Comparison of ENCODE assay signal across 8 cellular contexts in the genomic region with DNA sequence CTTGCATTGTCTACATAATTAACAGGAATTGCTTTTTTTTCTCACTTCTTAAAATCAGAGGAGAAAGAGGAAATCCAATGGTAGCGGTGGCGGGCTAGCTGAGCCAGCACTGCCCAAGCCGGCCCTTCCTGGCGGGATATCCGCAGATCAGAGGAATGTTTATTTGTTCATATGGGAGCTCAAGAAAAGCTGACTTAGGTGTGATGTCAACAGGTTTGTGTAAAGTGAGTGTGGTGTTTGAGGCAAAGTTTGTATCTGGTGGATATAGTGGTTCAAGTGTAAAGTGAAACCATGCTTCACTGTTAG. TPM values are rescaled to one million over a fixed set of nuclear protein-coding genes. Genes with fewer than 3 reads are reported as not detected.
DNase-seq lines count a peak whose midpoint lies in the region; ATAC-seq and TF ChIP-seq lines count a peak whose summit lies in the region.

No MANE protein-coding gene starts in this region.

- H3K4me1 Mint-ChIP-seq in MCF 10A (ENCODE audit: insufficient read depth, unreplicated experiment) = peaks cover 5% of the 10 kb centered on the region

- CTCF ChIA-PET in MCF 10A (lab: Yijun Ruan, JAX) = interaction anchor here (0.6 to 2.5 kb wide), 16 partner anchors 17 to 1226 kb away, joined by 3 to 17 read pairs (median 3); no protein-coding TSS in a partner anchor
- CTCF ChIA-PET in HEK293T (lab: Yijun Ruan, JAX) = no interaction called here

- no peak for DNase-seq in AG10803 (ENCODE audit: low read depth)
- DNase-seq in MCF 10A (ENCODE audit: unreplicated experiment) = no peak
- DNase-seq in HEK293T (ENCODE audit: extremely low spot score) = no peak
- no peak for DNase-seq in NCI-H226

- H3K27me3 Mint-ChIP-seq in MCF 10A (ENCODE audit: insufficient read depth, unreplicated experiment) = no peaks in the 10 kb centered on the region

- peak overlapping the region; percentile 90 for H2AFZ ChIP-seq in KMS-11 (ENCODE audit: low read depth)

- H3K27ac Mint-ChIP-seq in MCF 10A (ENCODE audit: low read depth, unreplicated experiment) = no peak overlapping the region

- H3K79me2 ChIP-seq in KMS-11 (ENCODE audit: insufficient read depth, low read depth) = peaks cover 19% of the 10 kb centered on the region

- WGBS in mesodermal cell (ENCODE audit: insufficient coverage in 2 of 2), 2 experiments = 22 to 53% methylated on average over 5 of the region's 5 CpGs

- H3K36me3 Mint-ChIP-seq in MCF 10A (ENCODE audit: insufficient read depth, unreplicated experiment) = peaks cover 4% of the 10 kb centered on the region

- peak overlapping the region; percentile 76 for H3K4me3 Mint-ChIP-seq in MCF 10A (ENCODE audit: unreplicated experiment)

- peak overlapping the region; percentile 84; the same call in 1 of the 2 replicates for H3K27ac ChIP-seq in KMS-11
- no peak overlapping the region for H3K27ac ChIP-seq in mesodermal cell (ENCODE audit: low read depth, low read length, severe bottlenecking)

- peak overlapping the region; percentile 64 for H3K4me2 ChIP-seq in KMS-11

- no peak for TF ChIP-seq CTCF in AG10803 (conservative IDR thresholded peaks at IDR 0.05; ENCODE audit: low read length)
- TF ChIP-seq CTCF in KMS-11 (conservative IDR thresholded peaks at IDR 0.05; ENCODE audit: low read depth, low read length) = peak; percentile 55
- TF ChIP-seq CTCF in MCF 10A (IDR thresholded peaks at IDR 0.05; ENCODE audit: unreplicated experiment) = no peak

- H3K4me3 ChIP-seq in AG10803 (ENCODE audit: low read length) = peak overlapping the region; percentile 79
- peak overlapping the region; percentile 61 for H3K4me3 ChIP-seq in KMS-11 (IDR thresholded peaks at IDR 0.05; ENCODE audit: insufficient read depth, low read depth, low read length)
- peak overlapping the region; percentile 51 for H3K4me3 ChIP-seq in mesodermal cell (ENCODE audit: extremely low read depth, insufficient read depth, low read length, poor library complexity, severe bottlenecking)

- H3K9ac ChIP-seq in KMS-11 = peak overlapping the region; percentile 84; the same call in 1 of the 2 replicates

- H3K9me3 Mint-ChIP-seq in MCF 10A (ENCODE audit: unreplicated experiment) = no peaks in the 10 kb centered on the region

- POLR2A ChIA-PET in MCF 10A (lab: Yijun Ruan, JAX) (interaction anchor here (1.3 to 4.4 kb wide), 5 partner anchors 67 to 183 kb away, joined by 3 to 62 read pairs (median 19); no protein-coding TSS in a partner anchor), HEK293T (lab: Yijun Ruan, JAX) (interaction anchor here (1.8 kb wide), 1 partner anchor 85 kb away, joined by 7 read pairs; no protein-coding TSS in a partner anchor)

- BruUV-seq in MCF 10A (replicated peaks; lab: Mats Ljungman, UMichigan) = no TSS peak

- H3K9me3 ChIP-seq in mesodermal cell (ENCODE audit: control insufficient read depth, low read length) = no peaks in the 10 kb centered on the region

- ATAC-seq in HG03378 (IDR thresholded peaks at IDR 0.05; ENCODE audit: unreplicated experiment) (no peak), HG03135 (IDR thresholded peaks at IDR 0.05; ENCODE audit: unreplicated experiment) (no peak)

- no peaks in the 10 kb centered on the region for H3K27me3 ChIP-seq in KMS-11 (ENCODE audit: insufficient read depth, low read depth)

- H3K36me3 ChIP-seq in KMS-11 (ENCODE audit: insufficient read depth) (no peaks in the 10 kb centered on the region), mesodermal cell (ENCODE audit: control insufficient read depth, insufficient read depth, low read length) (no peaks in the 10 kb centered on the region)

- intact Hi-C loops in MCF 10A (cut with micrococcal nuclease) = loop anchor here (1.0 to 10.0 kb wide), 5 partner anchors 45 to 752 kb away; partner anchors contain the start of genes BDH2 and SLC9B1

- H3K4me1 ChIP-seq in KMS-11 (ENCODE audit: low read depth, poor library complexity, severe bottlenecking) (peaks cover 19% of the 10 kb centered on the region), mesodermal cell (ENCODE audit: control insufficient read depth, insufficient read depth, low read length, poor library complexity, severe bottlenecking) (peaks cover 9% of the 10 kb centered on the region)

- no peaks in the 10 kb centered on the region for H4K20me1 ChIP-seq in KMS-11 (ENCODE audit: insufficient read depth)

TF ChIP-seq in HEK293T, 16 proteins besides CTCF, POLR2A, EP300 and RAD21:
- TF ChIP-seq NFRKB (IDR thresholded peaks at IDR 0.05) (no peak), ZNF384 (IDR thresholded peaks at IDR 0.05) (no peak), ELF4 (IDR thresholded peaks at IDR 0.05) (no peak), TARDBP (IDR thresholded peaks at IDR 0.05) (no peak), BHLHE40 (IDR thresholded peaks at IDR 0.05; ENCODE audit: borderline replicate concordance) (no peak), CTBP1 (IDR thresholded peaks at IDR 0.05; ENCODE audit: borderline replicate concordance) (no peak), HDGF (IDR thresholded peaks at IDR 0.05; ENCODE audit: borderline replicate concordance) (no peak), L3MBTL2 (conservative IDR thresholded peaks at IDR 0.05) (no peak), PKNOX1 (IDR thresholded peaks at IDR 0.05) (no peak), SUZ12 (IDR thresholded peaks at IDR 0.05) (no peak), FOXA1 (IDR thresholded peaks at IDR 0.05) (no peak), FOXK2 (IDR thresholded peaks at IDR 0.05) (no peak), SP1 (IDR thresholded peaks at IDR 0.05) (no peak)

RNA-seq across cellular contexts. Expression of gene SLC39A8, which starts 0.5 kb away (rescaled TPM):
- 35.1 and 43.3 TPM in 2 replicates for total RNA-seq in MCF 10A (2022)
- 17.0 TPM for polyA plus RNA-seq in mesodermal cell (2013, experiment 1 of 2)
- polyA plus RNA-seq in mesodermal cell (2013, experiment 2 of 2) = 14.7 TPM
